Comparison of ENCODE assay signal across 13 cellular contexts in genomic region chr4:163395758-163396157, GRCh38. TPM values are rescaled to one million over a fixed set of nuclear protein-coding genes. Genes with fewer than 3 reads are reported as not detected.
A peak's percentile ranks its signal among the peaks of the same experiment; 100 is the strongest.
DNase-seq lines count a peak whose midpoint lies in the region; ATAC-seq, FAIRE-seq and TF ChIP-seq lines count a peak whose summit lies in the region.
"Had no signal": no experiment of that assay in that cellular context is flagged by ENCODE, and none has a peak within 500 bp of the region (broad histone marks: within the 10 kb centered on the region; RNA-seq: fewer than 3 reads in every experiment).

No MANE protein-coding gene starts in this region.

- no peaks in the 10 kb centered on the region for H3K27me3 Mint-ChIP-seq in CD8-positive, alpha-beta memory T cell
- H3K27me3 Mint-ChIP-seq in stimulated activated naive B cell treated with anti-CD40 and anti-IgM and Interleukin-4, amounts not matched to agents 10 μg/mL and 1 μg/mL and 100 μg/mL, for 72 hours = peaks cover 4 to 7% of the 10 kb centered on the region in 2 donors
- no peaks in the 10 kb centered on the region for H3K27me3 Mint-ChIP-seq in endodermal cell (ENCODE audit: insufficient read depth)

- H3K79me2 ChIP-seq in GM12878 (ENCODE audit: control insufficient read depth, insufficient read depth, low read length) = no peaks in the 10 kb centered on the region

- no peak for TF ChIP-seq RAD21 in GM12878 (IDR thresholded peaks at IDR 0.05; ENCODE audit: insufficient read depth, low read depth, low read length)

- H4K20me1 ChIP-seq in GM12878 (ENCODE audit: control insufficient read depth, insufficient read depth) = no peaks in the 10 kb centered on the region

- H3K36me3 ChIP-seq in CD8-positive, alpha-beta memory T cell (ENCODE audit: insufficient read depth, low read length) = no peaks in the 10 kb centered on the region
- H3K36me3 ChIP-seq in GM12878 (ENCODE audit: control insufficient read depth in 2 of 2, insufficient read depth in 2 of 2, low read length in 1 of 2) (no peaks in the 10 kb centered on the region), endodermal cell (ENCODE audit: control insufficient read depth, insufficient read depth, low read length) (no peaks in the 10 kb centered on the region)
- H3K36me3 ChIP-seq: neutrophil had no signal

- peak overlapping the region in 4 of 7 donors; percentile 36 to 62 (median 54) for H3K4me3 Mint-ChIP-seq in CD8-positive, alpha-beta memory T cell
- no peak overlapping the region for H3K4me3 Mint-ChIP-seq in stimulated activated naive B cell treated with anti-CD40 and anti-IgM and Interleukin-4, amounts not matched to agents 10 μg/mL and 1 μg/mL and 100 μg/mL, for 72 hours
- no peak overlapping the region for H3K4me3 Mint-ChIP-seq in endodermal cell
- H3K4me3 Mint-ChIP-seq: stimulated activated effector memory CD8-positive, alpha-beta T cell treated with anti-CD3 and anti-CD28 coated beads, Interleukin-12 subunit alpha, Interleukin-12 subunit beta, amount 100 ng/mL, for 72 hours had no signal

- peaks cover 0 to 2% (median 0%) of the 10 kb centered on the region in 3 donors for H3K36me3 Mint-ChIP-seq in CD8-positive, alpha-beta memory T cell
- no peaks in the 10 kb centered on the region for H3K36me3 Mint-ChIP-seq in stimulated activated naive B cell treated with anti-CD40 and anti-IgM and Interleukin-4, amounts not matched to agents 10 μg/mL and 1 μg/mL and 100 μg/mL, for 72 hours
- H3K36me3 Mint-ChIP-seq in endodermal cell (ENCODE audit: low read depth) = no peaks in the 10 kb centered on the region
- H3K36me3 Mint-ChIP-seq: stimulated activated effector memory CD8-positive, alpha-beta T cell treated with anti-CD3 and anti-CD28 coated beads, Interleukin-12 subunit alpha, Interleukin-12 subunit beta, amount 100 ng/mL, for 72 hours had no signal

- no TSS peak for BruUV-seq in GM12878 (replicated peaks; lab: Mats Ljungman, UMichigan)

- no peaks in the 10 kb centered on the region for H3K9me3 Mint-ChIP-seq in CD8-positive, alpha-beta memory T cell
- H3K9me3 Mint-ChIP-seq in stimulated activated naive B cell treated with anti-CD40 and anti-IgM and Interleukin-4, amounts not matched to agents 10 μg/mL and 1 μg/mL and 100 μg/mL, for 72 hours = no peaks in the 10 kb centered on the region
- H3K9me3 Mint-ChIP-seq in endodermal cell = peaks cover 3% of the 10 kb centered on the region
- H3K9me3 Mint-ChIP-seq: stimulated activated effector memory CD8-positive, alpha-beta T cell treated with anti-CD3 and anti-CD28 coated beads, Interleukin-12 subunit alpha, Interleukin-12 subunit beta, amount 100 ng/mL, for 72 hours had no signal

- H3K4me3 ChIP-seq in CD8-positive, alpha-beta memory T cell (ENCODE audit: low read length) = no peak overlapping the region
- H3K4me3 ChIP-seq in LNCaP clone FGC (ENCODE audit: low read depth, low read length) (peak overlapping the region; percentile 27; the same call in 1 of the 2 replicates), GM12878 (no peak overlapping the region), endodermal cell (ENCODE audit: low read length) (no peak overlapping the region)

- no peak for TF ChIP-seq EP300 in GM12878 (IDR thresholded peaks at IDR 0.05; ENCODE audit: borderline replicate concordance in 1 of 2, control insufficient read depth in 1 of 2, low read depth in 2 of 2, low read length in 2 of 2)

- no peak for TF ChIP-seq POLR2A in GM12878 (IDR thresholded peaks at IDR 0.05; ENCODE audit: low read depth, low read length)

- SMC1A ChIA-PET in GM12878 (lab: Charles Lee; ENCODE audit: uncharacterized antibody, unreplicated experiment) = no interaction called here

- intact Hi-C loops in GM12878 (cut with micrococcal nuclease; ENCODE audit: unreplicated experiment) = loop anchor here (10.0 kb wide), 1 partner anchor 149 kb away; no protein-coding TSS in a partner anchor

- in situ Hi-C loops in GM12878 (cut with MboI) = no loop called here

- H3K4me1 Mint-ChIP-seq in CD8-positive, alpha-beta memory T cell = peaks cover 0 to 5% (median 4%) of the 10 kb centered on the region in 3 donors
- no peaks in the 10 kb centered on the region for H3K4me1 Mint-ChIP-seq in stimulated activated naive B cell treated with anti-CD40 and anti-IgM and Interleukin-4, amounts not matched to agents 10 μg/mL and 1 μg/mL and 100 μg/mL, for 72 hours
- peaks cover 7% of the 10 kb centered on the region for H3K4me1 Mint-ChIP-seq in endodermal cell
- H3K4me1 Mint-ChIP-seq: stimulated activated effector memory CD8-positive, alpha-beta T cell treated with anti-CD3 and anti-CD28 coated beads, Interleukin-12 subunit alpha, Interleukin-12 subunit beta, amount 100 ng/mL, for 72 hours had no signal

- RAD21 ChIA-PET in GM12878 (lab: Charles Lee; ENCODE audit: unreplicated experiment) = no interaction called here

- no peak for DNase-seq in CD8-positive, alpha-beta memory T cell
- DNase-seq in LNCaP clone FGC (ENCODE audit: low read depth) = no peak
- no peak for DNase-seq in GM12878 (ENCODE audit: low read depth, low spot score)
- peak; percentile 26 for DNase-seq in myocyte (ENCODE audit: low read depth)
- no peak for DNase-seq in stimulated activated naive B cell treated with anti-CD40 and anti-IgM and Interleukin-4, amounts not matched to agents 10 μg/mL and 1 μg/mL and 100 μg/mL, for 72 hours
- DNase-seq in stimulated activated CD8-positive, alpha-beta memory T cell treated with anti-CD3 and anti-CD28 coated beads, Interleukin-4, amount 100 ng/mL, for 48 hours = no peak
- no peak for DNase-seq in endodermal cell
- DNase-seq: central memory CD4-positive, alpha-beta T cell; NCI-H446; SHP77 treated with DMSO at 0.1 percent for 48 hours had no signal

- peak overlapping the region; percentile 37 for H2AFZ ChIP-seq in GM12878 (ENCODE audit: control insufficient read depth, low read depth, low read length)

- FAIRE-seq in GM12878 (lab: Jason Lieb, UNC) = no peak

- peak; percentile 52; the same call in 2 of the 3 replicates for ATAC-seq in GM12878
- ATAC-seq in stimulated activated naive B cell treated with anti-CD40 and anti-IgM and Interleukin-4, amounts not matched to agents 10 μg/mL and 1 μg/mL and 100 μg/mL, for 72 hours (replicated peaks) = no peak
- ATAC-seq: stimulated activated effector memory CD8-positive, alpha-beta T cell treated with anti-CD3 and anti-CD28 coated beads, Interleukin-12 subunit alpha, Interleukin-12 subunit beta, amount 100 ng/mL, for 72 hours had no signal

- no peaks in the 10 kb centered on the region for H3K9me3 ChIP-seq in CD8-positive, alpha-beta memory T cell (ENCODE audit: low read length)
- H3K9me3 ChIP-seq in GM12878 (replicated peaks; ENCODE audit: control insufficient read depth, insufficient read depth, low read length) = no peaks in the 10 kb centered on the region
- no peaks in the 10 kb centered on the region for H3K9me3 ChIP-seq in endodermal cell (ENCODE audit: control insufficient read depth, low read length)
- H3K9me3 ChIP-seq: neutrophil had no signal

- no peak overlapping the region for H3K27ac ChIP-seq in CD8-positive, alpha-beta memory T cell (ENCODE audit: low read depth, low read length)
- H3K27ac ChIP-seq in GM12878 (ENCODE audit: control insufficient read depth, insufficient read depth) = no peak overlapping the region
- H3K27ac ChIP-seq in endodermal cell (ENCODE audit: low read depth, low read length) = no peak overlapping the region
- H3K27ac ChIP-seq: neutrophil, VCaP had no signal

- H3K27ac Mint-ChIP-seq in CD8-positive, alpha-beta memory T cell = no peak overlapping the region
- H3K27ac Mint-ChIP-seq in stimulated activated naive B cell treated with anti-CD40 and anti-IgM and Interleukin-4, amounts not matched to agents 10 μg/mL and 1 μg/mL and 100 μg/mL, for 72 hours = no peak overlapping the region
- H3K27ac Mint-ChIP-seq in endodermal cell = no peak overlapping the region
- H3K27ac Mint-ChIP-seq: stimulated activated effector memory CD8-positive, alpha-beta T cell treated with anti-CD3 and anti-CD28 coated beads, Interleukin-12 subunit alpha, Interleukin-12 subunit beta, amount 100 ng/mL, for 72 hours had no signal

- H3K4me1 ChIP-seq in CD8-positive, alpha-beta memory T cell (ENCODE audit: insufficient read depth, low read length) = no peaks in the 10 kb centered on the region
- H3K4me1 ChIP-seq in GM12878 (ENCODE audit: control insufficient read depth, insufficient read depth, low read length) (no peaks in the 10 kb centered on the region), endodermal cell (ENCODE audit: control insufficient read depth, insufficient read depth, low read length) (no peaks in the 10 kb centered on the region)

- CTCF ChIA-PET in CD8-positive, alpha-beta memory T cell (lab: Charles Lee) = no interaction called here
- CTCF ChIA-PET in GM12878 (lab: Yijun Ruan, JAX) = no interaction called here

- TF ChIP-seq CTCF in LNCaP clone FGC (IDR thresholded peaks at IDR 0.05; ENCODE audit: control insufficient read depth, extremely low read depth, insufficient read depth) (no peak), GM12878 (IDR thresholded peaks at IDR 0.05 in 2 of 3, conservative IDR thresholded peaks at IDR 0.05 in 1 of 3; ENCODE audit: control insufficient read depth in 2 of 3, extremely low read depth in 1 of 3, insufficient read depth in 1 of 3, low read depth in 3 of 3, low read length in 3 of 3) (no peak), endodermal cell (conservative IDR thresholded peaks at IDR 0.05) (no peak)

- H3K9ac ChIP-seq in GM12878 (ENCODE audit: control insufficient read depth, insufficient read depth, low read length) (no peak overlapping the region), endodermal cell (ENCODE audit: extremely low read depth, low read length, poor library complexity, severe bottlenecking) (no peak overlapping the region)

- 47% methylated on average over 5 of the region's 5 CpGs for WGBS in GM12878 (ENCODE audit: insufficient coverage, insufficient replicate concordance, low lambda C conversion rate, missing lambda C conversion rate)
- 94 to 100% methylated on average over 3 to 5 of the region's 5 CpGs for WGBS in endodermal cell (ENCODE audit: insufficient coverage in 1 of 2, insufficient read length in 1 of 2), 2 experiments

- peak overlapping the region; percentile 60; the same call in 1 of the 2 replicates for H3K4me2 ChIP-seq in GM12878 (ENCODE audit: control insufficient read depth, insufficient read depth)

- POLR2A ChIA-PET in CD8-positive, alpha-beta memory T cell (lab: Charles Lee) = no interaction called here
- POLR2A ChIA-PET in GM12878 (lab: Charles Lee) = no interaction called here

- H3K27me3 ChIP-seq in CD8-positive, alpha-beta memory T cell (ENCODE audit: insufficient read depth, low read length, poor library complexity, severe bottlenecking) = no peaks in the 10 kb centered on the region
- H3K27me3 ChIP-seq in GM12878 (replicated peaks in 1 of 2; ENCODE audit: control insufficient read depth in 2 of 2, insufficient read depth in 2 of 2, low read length in 1 of 2) (no peaks in the 10 kb centered on the region), endodermal cell (ENCODE audit: control insufficient read depth, insufficient read depth, low read length, poor library complexity, severe bottlenecking) (no peaks in the 10 kb centered on the region)
- H3K27me3 ChIP-seq: neutrophil had no signal

RNA-seq across cellular contexts. Expression of gene NPY5R, which starts 52.1 kb away (rescaled TPM):
- not detected for total RNA-seq in CD8-positive, alpha-beta memory T cell
- polyA plus RNA-seq in CD8-positive, alpha-beta memory T cell = not detected
- not detected in 2 replicates for total RNA-seq in GM12878 (2013; cell fraction: nucleolus; rRNA removed)
- total RNA-seq in GM12878 (2014; rRNA removed) (not detected in 2 replicates), GM12878 (2014; rRNA removed; fragmentation: Illumina TruSeq; extraction: Trizol) (not detected in 2 replicates), GM12878 (2021) (not detected in 2 replicates), myocyte (not detected in 2 replicates), endodermal cell (1 to 10 TPM; 4.4 to 5.1 TPM)
- polyA plus RNA-seq in GM12878 (2011; ENCODE audit: low read depth) = not detected
- polyA plus RNA-seq in GM12878 (2011; rRNA removed) (not detected in 2 replicates), GM12878 (2014; fragmentation: Illumina TruSeq; extraction: Trizol) (not detected in 2 replicates), GM12878 (2014; fragmentation: Nextera tagmentation; extraction: Ambion mirVana) (not detected), GM12878 (2014; rRNA removed) (not detected in 2 replicates), GM12878 (2016; fragmentation: Nextera tagmentation; extraction: Ambion mirVana) (not detected)
- not detected in 2 replicates for polyA plus RNA-seq in GM12878 (2011; cell fraction: cytosol; rRNA removed)
- not detected in 2 replicates for polyA plus RNA-seq in GM12878 (2011; cell fraction: nucleus; rRNA removed)
- not detected in 2 replicates for polyA plus RNA-seq in GM12878 (2012)
- polyA minus RNA-seq in GM12878 (2011; rRNA and poly(A)+ RNA removed) = not detected in 2 replicates
- not detected in 2 replicates for polyA minus RNA-seq in GM12878 (2011; cell fraction: cytosol; rRNA and poly(A)+ RNA removed)
- polyA minus RNA-seq in GM12878 (2011; cell fraction: nucleus; rRNA and poly(A)+ RNA removed) = not detected in 2 replicates
- not detected for polyA plus RNA-seq in myocyte (2012)
- 0.71 TPM for polyA plus RNA-seq in endodermal cell (2013, experiment 1 of 2)
- polyA plus RNA-seq in endodermal cell (2013, experiment 2 of 2) = 0.54 TPM

Comparison
In these comparisons a context has a peak if more than half of its experiments do, and no peak if none do; other contexts are left out.
1. H3K4me3 Mint-ChIP-seq: peak in CD8-positive, alpha-beta memory T cell (4 of 7); none in stimulated activated naive B cell treated with anti-CD40 and anti-IgM and Interleukin-4, amounts not matched to agents 10 μg/mL and 1 μg/mL and 100 μg/mL, for 72 hours (0 of 2) and endodermal cell (single experiment).